In the genomic region with DNA sequence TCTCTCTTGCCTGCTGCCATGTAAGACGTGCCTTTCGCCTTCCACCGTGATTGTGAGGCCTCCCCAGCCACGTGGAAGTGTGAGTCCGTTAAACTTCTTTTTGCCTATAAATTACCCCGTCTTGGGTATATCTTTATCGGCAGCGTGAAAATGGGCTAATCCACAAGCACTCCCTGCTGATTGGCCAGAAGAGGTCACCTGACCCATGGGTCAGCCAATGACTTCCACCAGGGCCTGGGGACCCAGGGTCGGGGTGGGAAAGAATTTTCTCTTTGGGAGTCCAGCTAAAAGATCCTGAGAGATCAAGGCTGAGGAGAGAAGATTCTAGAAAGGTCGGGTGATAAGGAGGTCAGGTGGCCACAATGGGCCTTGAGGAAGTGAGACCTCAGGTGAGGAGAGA, we compare ENCODE assay signal across 2 cellular contexts.
TF ChIP-seq lines count a peak whose summit lies in the region.

No MANE protein-coding gene starts in this region.

TF ChIP-seq in IMR-90, 13 proteins besides CTCF, POLR2A, EP300 and RAD21 (continued from another document):
- TF ChIP-seq, protein P1, sequence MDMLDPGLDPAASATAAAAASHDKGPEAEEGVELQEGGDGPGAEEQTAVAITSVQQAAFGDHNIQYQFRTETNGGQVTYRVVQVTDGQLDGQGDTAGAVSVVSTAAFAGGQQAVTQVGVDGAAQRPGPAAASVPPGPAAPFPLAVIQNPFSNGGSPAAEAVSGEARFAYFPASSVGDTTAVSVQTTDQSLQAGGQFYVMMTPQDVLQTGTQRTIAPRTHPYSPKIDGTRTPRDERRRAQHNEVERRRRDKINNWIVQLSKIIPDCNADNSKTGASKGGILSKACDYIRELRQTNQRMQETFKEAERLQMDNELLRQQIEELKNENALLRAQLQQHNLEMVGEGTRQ (IDR thresholded peaks at IDR 0.05; ENCODE audit: low read depth, low read length): 0 out of 2 replicates have a peak, but pooled peaks have one; percentile 10
- no peak for TF ChIP-seq RCOR1 (IDR thresholded peaks at IDR 0.05; ENCODE audit: insufficient replicate concordance, low read length)
- TF ChIP-seq NFE2L2 (IDR thresholded peaks at IDR 0.05; ENCODE audit: low read depth, low read length): no peak

TF ChIP-seq in WTC11, 78 proteins besides CTCF, POLR2A, EP300 and RAD21 (continued from another document):
- TF ChIP-seq NFATC4 (CRISPR knock-in tag; IDR thresholded peaks at IDR 0.05): no peak
